Comparison of ENCODE assay signal across 13 cellular contexts in the genomic region with DNA sequence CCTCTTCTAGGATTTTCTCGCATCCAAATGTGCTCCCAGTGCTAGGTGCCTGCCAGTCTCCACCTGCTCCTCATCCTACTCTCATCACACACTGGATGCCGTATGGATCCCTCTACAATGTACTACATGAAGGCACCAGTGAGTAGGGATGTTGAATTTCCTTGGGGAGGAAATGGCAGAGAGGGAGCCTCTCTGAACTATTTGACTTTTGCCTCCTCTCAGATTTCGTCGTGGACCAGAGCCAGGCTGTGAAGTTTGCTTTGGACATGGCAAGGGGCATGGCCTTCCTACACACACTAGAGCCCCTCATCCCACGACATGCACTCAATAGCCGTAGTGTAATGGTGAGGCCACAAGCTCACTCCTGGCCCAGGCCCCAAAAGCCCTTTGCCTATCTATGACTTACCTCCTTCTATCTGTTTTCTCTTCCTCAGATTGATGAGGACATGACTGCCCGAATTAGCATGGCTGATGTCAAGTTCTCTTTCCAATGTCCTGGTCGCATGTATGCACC. TPM values are rescaled to one million over a fixed set of nuclear protein-coding genes. Genes with fewer than 3 reads are reported as not detected.
DNase-seq lines count a peak whose midpoint lies in the region; ATAC-seq, FAIRE-seq and TF ChIP-seq lines count a peak whose summit lies in the region.
"Had no signal": no experiment of that assay in that cellular context is flagged by ENCODE, and none has a peak within 500 bp of the region (broad histone marks: within the 10 kb centered on the region; RNA-seq: fewer than 3 reads in every experiment).

No MANE protein-coding gene starts in this region.

- H3K36me3 Mint-ChIP-seq in stimulated activated naive CD8-positive, alpha-beta T cell treated with anti-CD3 and anti-CD28 coated beads, Interleukin-15, Interleukin-2, amounts not matched to agents 100 ng/mL and 50 ng/mL, for 24 hours (ENCODE audit: low read depth), result peaks cover 34% of the 10 kb centered on the region
- H3K36me3 Mint-ChIP-seq in nephron (ENCODE audit: low read depth), result peaks cover 27% of the 10 kb centered on the region

- H3K27me3 Mint-ChIP-seq in stimulated activated naive CD8-positive, alpha-beta T cell treated with anti-CD3 and anti-CD28 coated beads, Interleukin-15, Interleukin-2, amounts not matched to agents 100 ng/mL and 50 ng/mL, for 24 hours, result no peaks in the 10 kb centered on the region
- H3K27me3 Mint-ChIP-seq in nephron (ENCODE audit: low read depth), result no peaks in the 10 kb centered on the region

- BruUV-seq in K562 (replicated peaks; lab: Mats Ljungman, UMichigan), result no TSS peak

- H3K9me3 ChIP-seq in K562 (replicated peaks; ENCODE audit: control insufficient read depth, insufficient read depth, low read depth, low read length), result no peaks in the 10 kb centered on the region
- no peaks in the 10 kb centered on the region for H3K9me3 ChIP-seq in upper lobe of right lung
- H3K9me3 ChIP-seq: BLaER1, MG63, mucosa of descending colon had no signal

- H3K36me3 ChIP-seq in K562 (ENCODE audit: control insufficient read depth, insufficient read depth, low read length) (peaks cover 55% of the 10 kb centered on the region), upper lobe of right lung (peaks cover 42% of the 10 kb centered on the region)

- peaks cover 33% of the 10 kb centered on the region in 2 experiments for H3K4me1 ChIP-seq in K562 (replicated peaks in 1 of 2; ENCODE audit: control insufficient read depth in 2 of 2, insufficient read depth in 2 of 2, low read length in 2 of 2)
- H3K4me1 ChIP-seq in upper lobe of right lung, result peaks cover 50% of the 10 kb centered on the region

- CTCF ChIA-PET in K562 (lab: Yijun Ruan, JAX; ENCODE audit: low intra/inter-chr PET ratio), result no interaction called here

- FAIRE-seq in K562 (lab: Jason Lieb, UNC), result no peak

- peak overlapping the region in 1 of 2 experiments; percentile 10; a peak in 1 of 4 replicates for H3K9ac ChIP-seq in K562 (ENCODE audit: insufficient read depth in 1 of 2, low read depth in 2 of 2, low read length in 2 of 2)
- H3K9ac ChIP-seq: BLaER1 had no signal

- TF ChIP-seq CTCF in K562 (IDR thresholded peaks at IDR 0.05 in 2 of 3, conservative IDR thresholded peaks at IDR 0.05 in 1 of 3; ENCODE audit: insufficient read depth in 2 of 3, low read depth in 1 of 3, low read length in 3 of 3) (no peak), nephron (IDR thresholded peaks at IDR 0.05; ENCODE audit: unreplicated experiment in 3 of 3) (no peak), upper lobe of right lung (IDR thresholded peaks at IDR 0.05) (no peak)

- H3K9me1 ChIP-seq in K562 (ENCODE audit: control insufficient read depth, insufficient read depth, low read length), result no peaks in the 10 kb centered on the region

- TF ChIP-seq POLR2A in K562 (conservative IDR thresholded peaks at IDR 0.05), result peak; percentile 4; the same call in 1 of the 2 replicates

- intact Hi-C loops in K562 (cut with micrococcal nuclease) (no loop called here), upper lobe of right lung (cut with DNase I) (loop anchor here (5.0 kb wide), 1 partner anchor 73 kb away; a partner anchor contains a TSS)

- no peak overlapping the region for H3K27ac ChIP-seq in K562 (ENCODE audit: extremely low read depth, low read depth, low read length)
- no peak overlapping the region for H3K27ac ChIP-seq in upper lobe of right lung
- H3K27ac ChIP-seq: BLaER1 had no signal

- TF ChIP-seq EP300 in K562 (IDR thresholded peaks at IDR 0.05; ENCODE audit: low read length), result no peak

- H3K4me3 Mint-ChIP-seq in stimulated activated naive CD8-positive, alpha-beta T cell treated with anti-CD3 and anti-CD28 coated beads, Interleukin-15, Interleukin-2, amounts not matched to agents 100 ng/mL and 50 ng/mL, for 24 hours, result no peak overlapping the region
- peak overlapping the region; percentile 67 to 93 (median 79) for H3K4me3 Mint-ChIP-seq in nephron

- H3K27ac Mint-ChIP-seq in stimulated activated naive CD8-positive, alpha-beta T cell treated with anti-CD3 and anti-CD28 coated beads, Interleukin-15, Interleukin-2, amounts not matched to agents 100 ng/mL and 50 ng/mL, for 24 hours, result peak overlapping the region; percentile 14
- peak overlapping the region in 2 of 3 experiments; percentile 46 to 58 for H3K27ac Mint-ChIP-seq in nephron

- H3K9me3 Mint-ChIP-seq in stimulated activated naive CD8-positive, alpha-beta T cell treated with anti-CD3 and anti-CD28 coated beads, Interleukin-15, Interleukin-2, amounts not matched to agents 100 ng/mL and 50 ng/mL, for 24 hours, result no peaks in the 10 kb centered on the region
- H3K9me3 Mint-ChIP-seq in nephron, result no peaks in the 10 kb centered on the region

- H3K27me3 ChIP-seq in K562 (ENCODE audit: control insufficient read depth in 2 of 2, insufficient read depth in 2 of 2, low read length in 2 of 2) (no peaks in the 10 kb centered on the region), upper lobe of right lung (no peaks in the 10 kb centered on the region)
- H3K27me3 ChIP-seq: BLaER1, MG63 had no signal

- no peak for TF ChIP-seq RAD21 in K562 (CRISPR knock-in tag; conservative IDR thresholded peaks at IDR 0.05 in 1 of 2, IDR thresholded peaks at IDR 0.05 in 1 of 2)

- 79% methylated on average over 8 of the region's 8 CpGs for WGBS in K562 (ENCODE audit: insufficient coverage, low coverage, missing lambda C conversion rate)

- H3K4me3 ChIP-seq in K562 (no peak overlapping the region), upper lobe of right lung (no peak overlapping the region)
- H3K4me3 ChIP-seq: BLaER1, MG63, mucosa of descending colon had no signal

- H3K4me1 Mint-ChIP-seq in stimulated activated naive CD8-positive, alpha-beta T cell treated with anti-CD3 and anti-CD28 coated beads, Interleukin-15, Interleukin-2, amounts not matched to agents 100 ng/mL and 50 ng/mL, for 24 hours (ENCODE audit: low read depth), result peaks cover 45% of the 10 kb centered on the region
- H3K4me1 Mint-ChIP-seq in nephron, result peaks cover 20% of the 10 kb centered on the region

- DNase-seq in stimulated activated naive CD8-positive, alpha-beta T cell treated with anti-CD3 and anti-CD28 coated beads, Interleukin-15, Interleukin-2, amounts not matched to agents 100 U/mL and 50 U/mL, for 24 hours, result no peak
- DNase-seq in K562 (ENCODE audit: extremely low read depth in 1 of 4, low spot score in 3 of 4), result no peak
- DNase-seq in NCI-H2081 treated with DMSO at 0.1 percent for 48 hours (lab: John Stamatoyannopoulos, UW), result no peak
- DNase-seq in cerebellar cortex (ENCODE audit: low spot score), result no peak
- no peak for DNase-seq in upper lobe of right lung
- DNase-seq in NCI-H146 treated with DMSO at 0.1 percent for 48 hours (lab: John Stamatoyannopoulos, UW; ENCODE audit: unreplicated experiment), result no peak
- DNase-seq: activated CD4-positive, CD25-positive, alpha-beta regulatory T cell; anterior cingulate cortex; MG63 had no signal

- H3K79me2 ChIP-seq in K562 (ENCODE audit: control insufficient read depth, insufficient read depth, low read length), result peaks cover 52% of the 10 kb centered on the region

- no peak for ATAC-seq in stimulated activated naive CD8-positive, alpha-beta T cell treated with anti-CD3 and anti-CD28 coated beads, Interleukin-15, Interleukin-2, amounts not matched to agents 100 U/mL and 50 U/mL, for 24 hours
- ATAC-seq in K562 (no peak), upper lobe of right lung (no peak)
- ATAC-seq: mucosa of descending colon had no signal

- POLR2A ChIA-PET in K562 (lab: Yijun Ruan, JAX), result interaction anchor here (1.8 kb wide), 1 partner anchor 9 kb away, joined by 11 read pairs; a partner anchor contains a TSS

- no peaks in the 10 kb centered on the region for H4K20me1 ChIP-seq in K562 (replicated peaks; ENCODE audit: control insufficient read depth, insufficient read depth, low read length)

- no peak overlapping the region for H2AFZ ChIP-seq in K562 (ENCODE audit: low read depth, low read length)

- no peak overlapping the region for H3K4me2 ChIP-seq in K562 (ENCODE audit: insufficient read depth, low read length)
- H3K4me2 ChIP-seq: BLaER1 had no signal

- in situ Hi-C loops in K562 (cut with MboI), result loop anchor here (5.0 kb wide), 1 partner anchor 77 kb away; no protein-coding TSS in a partner anchor

RNA-seq across cellular contexts. Expression of a gene that starts 2.5 kb away (rescaled TPM):
- 41.3 and 76.7 TPM in 2 replicates for total RNA-seq in K562 (2011; cell fraction: chromatin; rRNA removed; ENCODE audit: low replicate concordance)
- 44.1 and 46.0 TPM in 2 replicates for total RNA-seq in K562 (2011; cell fraction: nucleolus; rRNA removed)
- 51.3 and 101 TPM in 2 replicates for total RNA-seq in K562 (2011; cell fraction: nucleoplasm; rRNA removed)
- total RNA-seq in K562 (2014; rRNA removed), result 131 and 181 TPM in 2 replicates
- total RNA-seq in K562 (2014; rRNA removed; fragmentation: Illumina TruSeq; extraction: Trizol), result 78.6 and 96.2 TPM in 2 replicates
- 89.5 and 105 TPM in 2 replicates for total RNA-seq in K562 (2015; rRNA removed; fragmentation: Illumina TruSeq; extraction: Trizol)
- 153 and 154 TPM in 2 replicates for total RNA-seq in K562 (2021)
- polyA plus RNA-seq in K562 (2011; rRNA removed), result 166 and 197 TPM in 2 replicates
- 173 and 272 TPM in 2 replicates for polyA plus RNA-seq in K562 (2011; cell fraction: cytosol; rRNA removed)
- 214 and 295 TPM in 2 replicates for polyA plus RNA-seq in K562 (2011; cell fraction: nucleus; rRNA removed)
- polyA plus RNA-seq in K562 (2012), result 232 and 237 TPM in 2 replicates
- polyA plus RNA-seq in K562 (2014; fragmentation: Illumina TruSeq; extraction: Trizol), result 120 and 148 TPM in 2 replicates
- 10 to 100 TPM; 19.5 to 28.2 TPM for polyA plus RNA-seq in K562 (2014; fragmentation: Nextera tagmentation; extraction: Ambion mirVana)
- 121 and 186 TPM in 2 replicates for polyA plus RNA-seq in K562 (2014; rRNA removed)
- 36.3 and 56.6 TPM in 2 replicates for polyA minus RNA-seq in K562 (2011; rRNA and poly(A)+ RNA removed)
- polyA minus RNA-seq in K562 (2011; cell fraction: cytosol; rRNA and poly(A)+ RNA removed), result 49.1 and 55.1 TPM in 2 replicates
- polyA minus RNA-seq in K562 (2011; cell fraction: nucleus; rRNA and poly(A)+ RNA removed), result 25.6 and 30.0 TPM in 2 replicates
- 87.8 TPM for total RNA-seq in upper lobe of right lung

RNA-seq across cellular contexts. Expression of a gene that starts 6.0 kb away (rescaled TPM):
- 143 and 177 TPM in 2 replicates for total RNA-seq in K562 (2011; cell fraction: chromatin; rRNA removed; ENCODE audit: low replicate concordance)
- total RNA-seq in K562 (2011; cell fraction: nucleolus; rRNA removed), result 86.9 and 104 TPM in 2 replicates
- total RNA-seq in K562 (2011; cell fraction: nucleoplasm; rRNA removed), result 98.0 and 109 TPM in 2 replicates
- total RNA-seq in K562 (2014; rRNA removed) (43.3 and 54.7 TPM in 2 replicates), K562 (2014; rRNA removed; fragmentation: Illumina TruSeq; extraction: Trizol) (47.0 and 50.4 TPM in 2 replicates), K562 (2015; rRNA removed; fragmentation: Illumina TruSeq; extraction: Trizol) (57.3 and 59.0 TPM in 2 replicates), K562 (2021) (57.9 and 58.9 TPM in 2 replicates), upper lobe of right lung (148 TPM)
- polyA plus RNA-seq in K562 (2011; rRNA removed) (95.9 and 108 TPM in 2 replicates), K562 (2014; fragmentation: Illumina TruSeq; extraction: Trizol) (83.6 and 86.9 TPM in 2 replicates), K562 (2014; fragmentation: Nextera tagmentation; extraction: Ambion mirVana) (10 to 100 TPM; 49.3 to 85.1 TPM), K562 (2014; rRNA removed) (54.5 and 57.3 TPM in 2 replicates)
- 106 and 115 TPM in 2 replicates for polyA plus RNA-seq in K562 (2011; cell fraction: cytosol; rRNA removed)
- polyA plus RNA-seq in K562 (2011; cell fraction: nucleus; rRNA removed), result 190 and 247 TPM in 2 replicates
- polyA plus RNA-seq in K562 (2012), result 56.9 and 91.3 TPM in 2 replicates
- polyA minus RNA-seq in K562 (2011; rRNA and poly(A)+ RNA removed), result 81.2 and 84.6 TPM in 2 replicates
- polyA minus RNA-seq in K562 (2011; cell fraction: cytosol; rRNA and poly(A)+ RNA removed), result 31.6 and 38.1 TPM in 2 replicates
- polyA minus RNA-seq in K562 (2011; cell fraction: nucleus; rRNA and poly(A)+ RNA removed), result 49.8 and 82.9 TPM in 2 replicates

RNA-seq across cellular contexts. Expression of a gene that starts 6.1 kb away (rescaled TPM):
- 45.2 and 53.8 TPM in 2 replicates for total RNA-seq in K562 (2011; cell fraction: chromatin; rRNA removed; ENCODE audit: low replicate concordance)
- 28.2 and 28.5 TPM in 2 replicates for total RNA-seq in K562 (2011; cell fraction: nucleolus; rRNA removed)
- total RNA-seq in K562 (2011; cell fraction: nucleoplasm; rRNA removed), result 33.8 and 40.3 TPM in 2 replicates
- 27.9 and 47.5 TPM in 2 replicates for total RNA-seq in K562 (2014; rRNA removed)
- 33.5 and 37.0 TPM in 2 replicates for total RNA-seq in K562 (2014; rRNA removed; fragmentation: Illumina TruSeq; extraction: Trizol)
- 31.5 and 32.6 TPM in 2 replicates for total RNA-seq in K562 (2015; rRNA removed; fragmentation: Illumina TruSeq; extraction: Trizol)
- 41.0 and 47.2 TPM in 2 replicates for total RNA-seq in K562 (2021)
- polyA plus RNA-seq in K562 (2011; rRNA removed), result 28.1 and 29.8 TPM in 2 replicates
- polyA plus RNA-seq in K562 (2011; cell fraction: cytosol; rRNA removed), result 10.9 and 15.1 TPM in 2 replicates
- 30.2 and 30.7 TPM in 2 replicates for polyA plus RNA-seq in K562 (2011; cell fraction: nucleus; rRNA removed)
- polyA plus RNA-seq in K562 (2012), result 22.8 and 24.8 TPM in 2 replicates
- 34.6 and 47.3 TPM in 2 replicates for polyA plus RNA-seq in K562 (2014; fragmentation: Illumina TruSeq; extraction: Trizol)
- 10 to 100 TPM in 1 of 2 experiments, 1 to 10 TPM in 1; 5.7 to 11.4 TPM for polyA plus RNA-seq in K562 (2014; fragmentation: Nextera tagmentation; extraction: Ambion mirVana)
- 26.1 and 33.4 TPM in 2 replicates for polyA plus RNA-seq in K562 (2014; rRNA removed)
- 19.2 and 20.6 TPM in 2 replicates for polyA minus RNA-seq in K562 (2011; rRNA and poly(A)+ RNA removed)
- polyA minus RNA-seq in K562 (2011; cell fraction: cytosol; rRNA and poly(A)+ RNA removed), result 8.9 and 17.8 TPM in 2 replicates
- 29.8 and 39.9 TPM in 2 replicates for polyA minus RNA-seq in K562 (2011; cell fraction: nucleus; rRNA and poly(A)+ RNA removed)
- 17.9 TPM for total RNA-seq in upper lobe of right lung

RNA-seq across cellular contexts. Expression of a gene that starts 9.7 kb away (rescaled TPM):
- total RNA-seq in K562 (2011; cell fraction: chromatin; rRNA removed; ENCODE audit: low replicate concordance), result 85.5 and 108 TPM in 2 replicates
- total RNA-seq in K562 (2011; cell fraction: nucleolus; rRNA removed), result 98.2 and 104 TPM in 2 replicates
- 118 and 162 TPM in 2 replicates for total RNA-seq in K562 (2011; cell fraction: nucleoplasm; rRNA removed)
- total RNA-seq in K562 (2014; rRNA removed) (11.9 and 16.6 TPM in 2 replicates), K562 (2014; rRNA removed; fragmentation: Illumina TruSeq; extraction: Trizol) (7.5 TPM in 2 replicates), K562 (2015; rRNA removed; fragmentation: Illumina TruSeq; extraction: Trizol) (15.0 and 16.3 TPM in 2 replicates), K562 (2021) (45.5 and 50.2 TPM in 2 replicates), upper lobe of right lung (207 TPM)
- polyA plus RNA-seq in K562 (2011; rRNA removed) (29.4 and 54.6 TPM in 2 replicates), K562 (2014; fragmentation: Illumina TruSeq; extraction: Trizol) (59.9 and 75.8 TPM in 2 replicates), K562 (2014; fragmentation: Nextera tagmentation; extraction: Ambion mirVana) (10 to 100 TPM in 1 of 2 experiments, 1 to 10 TPM in 1; 9.4 to 15.7 TPM), K562 (2014; rRNA removed) (25.8 and 38.7 TPM in 2 replicates)
- 35.7 and 56.0 TPM in 2 replicates for polyA plus RNA-seq in K562 (2011; cell fraction: cytosol; rRNA removed)
- polyA plus RNA-seq in K562 (2011; cell fraction: nucleus; rRNA removed), result 88.3 and 109 TPM in 2 replicates
- 62.0 and 173 TPM in 2 replicates for polyA plus RNA-seq in K562 (2012)
- 27.0 and 40.7 TPM in 2 replicates for polyA minus RNA-seq in K562 (2011; rRNA and poly(A)+ RNA removed)
- 42.1 and 45.9 TPM in 2 replicates for polyA minus RNA-seq in K562 (2011; cell fraction: cytosol; rRNA and poly(A)+ RNA removed)
- polyA minus RNA-seq in K562 (2011; cell fraction: nucleus; rRNA and poly(A)+ RNA removed), result 22.3 and 26.4 TPM in 2 replicates

RNA-seq across cellular contexts. Expression of a gene that starts 46.0 kb away (rescaled TPM):
- 0.79 and 2.3 TPM in 2 replicates for total RNA-seq in K562 (2011; cell fraction: chromatin; rRNA removed; ENCODE audit: low replicate concordance)
- 1.4 and 1.5 TPM in 2 replicates for total RNA-seq in K562 (2011; cell fraction: nucleolus; rRNA removed)
- total RNA-seq in K562 (2011; cell fraction: nucleoplasm; rRNA removed), result 0.81 and 0.92 TPM in 2 replicates
- total RNA-seq in K562 (2014; rRNA removed), result 0.09 and 0.20 TPM in 2 replicates
- 0.04 and 0.06 TPM in 2 replicates for total RNA-seq in K562 (2014; rRNA removed; fragmentation: Illumina TruSeq; extraction: Trizol)
- 0.14 and 0.19 TPM in 2 replicates for total RNA-seq in K562 (2015; rRNA removed; fragmentation: Illumina TruSeq; extraction: Trizol)
- total RNA-seq in K562 (2021), result 0.45 and 0.49 TPM in 2 replicates
- polyA plus RNA-seq in K562 (2011; rRNA removed), result 0.08 and 0.23 TPM in 2 replicates
- 0.12 and 0.16 TPM in 2 replicates for polyA plus RNA-seq in K562 (2011; cell fraction: cytosol; rRNA removed)
- 0.74 and 1.4 TPM in 2 replicates for polyA plus RNA-seq in K562 (2011; cell fraction: nucleus; rRNA removed)
- 0.27 and 0.53 TPM in 2 replicates for polyA plus RNA-seq in K562 (2012)
- polyA plus RNA-seq in K562 (2014; fragmentation: Illumina TruSeq; extraction: Trizol), result 0.17 and 0.18 TPM in 2 replicates
- not detected for polyA plus RNA-seq in K562 (2014; fragmentation: Nextera tagmentation; extraction: Ambion mirVana)
- under 0.01 and 0.19 TPM in 2 replicates for polyA plus RNA-seq in K562 (2014; rRNA removed)
- 0.18 and 0.21 TPM in 2 replicates for polyA minus RNA-seq in K562 (2011; rRNA and poly(A)+ RNA removed)
- 0.48 and 0.91 TPM in 2 replicates for polyA minus RNA-seq in K562 (2011; cell fraction: cytosol; rRNA and poly(A)+ RNA removed)
- 0.54 and 0.78 TPM in 2 replicates for polyA minus RNA-seq in K562 (2011; cell fraction: nucleus; rRNA and poly(A)+ RNA removed)
- 28.0 TPM for total RNA-seq in upper lobe of right lung
